ENCODE assay signal across 16 cellular contexts in genomic region chr15:73362900-73363299, GRCh38. TPM values are rescaled to one million over a fixed set of nuclear protein-coding genes. Genes with fewer than 3 reads are reported as not detected.
"Had no signal": no experiment of that assay in that cellular context is flagged by ENCODE, and none has a peak within 500 bp of the region (broad histone marks: within the 10 kb centered on the region; RNA-seq: fewer than 3 reads in every experiment).

No MANE protein-coding gene starts in this region.

- H3K9me3 Mint-ChIP-seq: activated CD4-positive, alpha-beta memory T cell treated with anti-CD3 and anti-CD28 coated beads, Interleukin-2, amount 10 ng/mL, durations not matched to agents 7 days and 5 days; activated naive CD8-positive, alpha-beta T cell treated with anti-CD3 and anti-CD28 coated beads, Interleukin-2, amount 10 ng/mL, durations not matched to agents 7 days and 5 days had no signal

- H3K4me1 Mint-ChIP-seq: activated CD4-positive, alpha-beta memory T cell treated with anti-CD3 and anti-CD28 coated beads, Interleukin-2, amount 10 ng/mL, durations not matched to agents 7 days and 5 days; activated CD4-positive, alpha-beta T cell treated with anti-CD3 and anti-CD28 coated beads for 36 hours; activated naive CD8-positive, alpha-beta T cell treated with anti-CD3 and anti-CD28 coated beads, Interleukin-2, amount 10 ng/mL, durations not matched to agents 7 days and 5 days had no signal

- H3K36me3 Mint-ChIP-seq: activated naive CD8-positive, alpha-beta T cell treated with anti-CD3 and anti-CD28 coated beads, Interleukin-2, amount 10 ng/mL, durations not matched to agents 7 days and 5 days had no signal

- H3K9me3 ChIP-seq: esophagus muscularis mucosa, lower lobe of right lung, tibial artery, vagina had no signal

- H3K27me3 ChIP-seq: vagina had no signal

- H3K36me3 ChIP-seq: esophagus muscularis mucosa, lower lobe of right lung, tibial artery, vagina had no signal

- DNase-seq: activated CD4-positive, alpha-beta memory T cell treated with anti-CD3 and anti-CD28 coated beads, Interleukin-2, amount 10 ng/mL, durations not matched to agents 7 days and 5 days; activated CD4-positive, alpha-beta T cell treated with anti-CD3 and anti-CD28 coated beads for 36 hours; activated naive CD8-positive, alpha-beta T cell treated with anti-CD3 and anti-CD28 coated beads, Interleukin-2, amount 10 ng/mL, durations not matched to agents 7 days and 5 days; activated T-cell treated with anti-CD3 and anti-CD28 coated beads, Interleukin-2, amount 50 U/mL, for 48 hours; aorta; head of caudate nucleus; lower lobe of right lung; midbrain; small intestine; T1000; tibial artery had no signal

- H3K27ac ChIP-seq: esophagus muscularis mucosa, lower lobe of right lung, tibial artery, vagina had no signal

- FAIRE-seq: endometrium, small intestine had no signal

- H3K27ac Mint-ChIP-seq: activated CD4-positive, alpha-beta memory T cell treated with anti-CD3 and anti-CD28 coated beads, Interleukin-2, amount 10 ng/mL, durations not matched to agents 7 days and 5 days; activated CD4-positive, alpha-beta T cell treated with anti-CD3 and anti-CD28 coated beads for 36 hours; activated naive CD8-positive, alpha-beta T cell treated with anti-CD3 and anti-CD28 coated beads, Interleukin-2, amount 10 ng/mL, durations not matched to agents 7 days and 5 days had no signal

- H3K4me3 ChIP-seq: esophagus muscularis mucosa, lower lobe of right lung, tibial artery, vagina had no signal

- H3K4me1 ChIP-seq: lower lobe of right lung, vagina had no signal

- ATAC-seq: activated CD4-positive, alpha-beta T cell treated with anti-CD3 and anti-CD28 coated beads for 36 hours; lower lobe of right lung; right cardiac atrium had no signal

- H3K4me3 Mint-ChIP-seq: activated CD4-positive, alpha-beta memory T cell treated with anti-CD3 and anti-CD28 coated beads, Interleukin-2, amount 10 ng/mL, durations not matched to agents 7 days and 5 days; activated CD4-positive, alpha-beta T cell treated with anti-CD3 and anti-CD28 coated beads for 36 hours; activated naive CD8-positive, alpha-beta T cell treated with anti-CD3 and anti-CD28 coated beads, Interleukin-2, amount 10 ng/mL, durations not matched to agents 7 days and 5 days had no signal

RNA-seq across cellular contexts. Expression of gene HCN4, which starts 5.9 kb away (rescaled TPM):
- total RNA-seq: activated CD4-positive, alpha-beta memory T cell treated with anti-CD3 and anti-CD28 coated beads, Interleukin-2, amount 10 ng/mL, durations not matched to agents 7 days and 5 days; activated CD4-positive, alpha-beta T cell treated with anti-CD3 and anti-CD28 coated beads for 36 hours; activated naive CD8-positive, alpha-beta T cell treated with anti-CD3 and anti-CD28 coated beads, Interleukin-2, amount 10 ng/mL, durations not matched to agents 7 days and 5 days; aorta; fibroblast of villous mesenchyme had no signal
